In the genomic region with DNA sequence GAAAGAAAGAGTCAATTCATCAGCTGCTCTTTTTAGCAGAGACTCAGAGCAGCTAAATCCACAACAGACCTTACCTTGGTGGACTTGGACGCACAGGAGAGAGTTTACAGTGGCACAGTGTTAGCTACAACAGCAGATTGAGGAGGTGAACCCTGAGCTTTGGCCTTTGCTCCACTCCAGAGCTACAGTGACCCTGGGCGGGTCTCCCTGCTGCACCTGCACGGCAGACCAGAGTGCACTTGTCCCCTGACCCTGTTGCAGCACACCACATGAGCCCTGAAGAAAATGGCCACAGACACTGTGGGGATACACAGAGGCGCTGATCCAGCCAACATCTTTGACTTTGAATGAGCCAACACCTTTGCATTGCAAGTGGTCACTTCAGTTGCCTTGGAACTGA, we compare ENCODE assay signal across 1 cellular context.
TF ChIP-seq lines count a peak whose summit lies in the region.

No MANE protein-coding gene starts in this region.

TF ChIP-seq in liver, 16 proteins besides CTCF, POLR2A, EP300 and RAD21 (continued from another document):
- TF ChIP-seq, protein P1, sequence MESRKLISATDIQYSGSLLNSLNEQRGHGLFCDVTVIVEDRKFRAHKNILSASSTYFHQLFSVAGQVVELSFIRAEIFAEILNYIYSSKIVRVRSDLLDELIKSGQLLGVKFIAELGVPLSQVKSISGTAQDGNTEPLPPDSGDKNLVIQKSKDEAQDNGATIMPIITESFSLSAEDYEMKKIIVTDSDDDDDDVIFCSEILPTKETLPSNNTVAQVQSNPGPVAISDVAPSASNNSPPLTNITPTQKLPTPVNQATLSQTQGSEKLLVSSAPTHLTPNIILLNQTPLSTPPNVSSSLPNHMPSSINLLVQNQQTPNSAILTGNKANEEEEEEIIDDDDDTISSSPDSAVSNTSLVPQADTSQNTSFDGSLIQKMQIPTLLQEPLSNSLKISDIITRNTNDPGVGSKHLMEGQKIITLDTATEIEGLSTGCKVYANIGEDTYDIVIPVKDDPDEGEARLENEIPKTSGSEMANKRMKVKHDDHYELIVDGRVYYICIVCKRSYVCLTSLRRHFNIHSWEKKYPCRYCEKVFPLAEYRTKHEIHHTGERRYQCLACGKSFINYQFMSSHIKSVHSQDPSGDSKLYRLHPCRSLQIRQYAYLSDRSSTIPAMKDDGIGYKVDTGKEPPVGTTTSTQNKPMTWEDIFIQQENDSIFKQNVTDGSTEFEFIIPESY (IDR thresholded peaks at IDR 0.05), result peak; percentile 80
- peak; percentile 97 for TF ChIP-seq SP1 (IDR thresholded peaks at IDR 0.05)
- TF ChIP-seq NR2F2 (IDR thresholded peaks at IDR 0.05), result peak; percentile 67
- TF ChIP-seq, protein P2, sequence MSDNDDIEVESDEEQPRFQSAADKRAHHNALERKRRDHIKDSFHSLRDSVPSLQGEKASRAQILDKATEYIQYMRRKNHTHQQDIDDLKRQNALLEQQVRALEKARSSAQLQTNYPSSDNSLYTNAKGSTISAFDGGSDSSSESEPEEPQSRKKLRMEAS (IDR thresholded peaks at IDR 0.05), result peak; percentile 87
- peak; percentile 98 for TF ChIP-seq RXRA (IDR thresholded peaks at IDR 0.05)
- peak; percentile 69 for TF ChIP-seq FOXA2 (IDR thresholded peaks at IDR 0.05)
- no peak for TF ChIP-seq EGR1 (IDR thresholded peaks at IDR 0.05; ENCODE audit: low read depth in 2 of 2)
- TF ChIP-seq, protein P3, sequence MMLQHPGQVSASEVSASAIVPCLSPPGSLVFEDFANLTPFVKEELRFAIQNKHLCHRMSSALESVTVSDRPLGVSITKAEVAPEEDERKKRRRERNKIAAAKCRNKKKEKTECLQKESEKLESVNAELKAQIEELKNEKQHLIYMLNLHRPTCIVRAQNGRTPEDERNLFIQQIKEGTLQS (IDR thresholded peaks at IDR 0.05), result peak; percentile 67
- peak; percentile 82 for TF ChIP-seq YY1 (IDR thresholded peaks at IDR 0.05)
- peak; percentile 95 for TF ChIP-seq HNF4G (IDR thresholded peaks at IDR 0.05)
- peak; percentile 99 to 100 for TF ChIP-seq HNF4A (conservative IDR thresholded peaks at IDR 0.05)
- peak; percentile 61 to 93 for TF ChIP-seq JUND (IDR thresholded peaks at IDR 0.05)
- TF ChIP-seq REST (IDR thresholded peaks at IDR 0.05), result peak; percentile 59
